ENCODE assay signal across 11 cellular contexts in genomic region chr14:45089813-45090212, GRCh38. TPM values are rescaled to one million over a fixed set of nuclear protein-coding genes. Genes with fewer than 3 reads are reported as not detected.
DNase-seq lines count a peak whose midpoint lies in the region; ATAC-seq lines count a peak whose summit lies in the region.
"Had no signal": no experiment of that assay in that cellular context is flagged by ENCODE, and none has a peak within 500 bp of the region (broad histone marks: within the 10 kb centered on the region; RNA-seq: fewer than 3 reads in every experiment).

No MANE protein-coding gene starts in this region.

- H3K4me1 Mint-ChIP-seq in activated T-helper 1 cell treated with anti-CD3 and anti-CD28 coated beads, Interleukin-12 subunit alpha, Interleukin-12 subunit beta, Interleukin-2, Interleukin-4 antibody, amounts not matched to agents 30 ng/mL and 10 ng/mL and 1 ng/mL, durations not matched to agents 14 hours and 24 hours and 36 hours (ENCODE audit: low read depth) = peaks cover 71% of the 10 kb centered on the region

- DNase-seq in activated naive CD4-positive, alpha-beta T cell treated with anti-CD3 and anti-CD28 coated beads, Interleukin-2, amount 50 U/mL, for 72 hours (ENCODE audit: low spot score in 2 of 2) = no peak
- DNase-seq in activated naive CD4-positive, alpha-beta T cell treated with Interleukin-2 at 50 U/mL for 16 hours = no peak
- DNase-seq in activated T-helper 1 cell treated with anti-CD3 and anti-CD28 coated beads, Interleukin-12 subunit alpha, Interleukin-12 subunit beta, Interleukin-2, Interleukin-4 antibody, amounts not matched to agents 30 ng/mL and 10 ng/mL and 1 ng/mL, durations not matched to agents 14 hours and 24 hours and 36 hours (ENCODE audit: low spot score) = no peak
- DNase-seq in stimulated activated naive CD8-positive, alpha-beta T cell treated with anti-CD3 and anti-CD28 coated beads, Interleukin-15, Interleukin-2, amounts not matched to agents 100 U/mL and 50 U/mL, for 24 hours = no peak
- no peak for DNase-seq in dedifferentiated amniotic fluid mesenchymal stem cell (ENCODE audit: extremely low spot score)
- no peak for DNase-seq in Ammon's horn (ENCODE audit: low spot score)
- DNase-seq: naive B cell, NCI-H2107 had no signal

- no peaks in the 10 kb centered on the region for H3K27me3 Mint-ChIP-seq in activated T-helper 1 cell treated with anti-CD3 and anti-CD28 coated beads, Interleukin-12 subunit alpha, Interleukin-12 subunit beta, Interleukin-2, Interleukin-4 antibody, amounts not matched to agents 30 ng/mL and 10 ng/mL and 1 ng/mL, durations not matched to agents 14 hours and 24 hours and 36 hours (ENCODE audit: insufficient read depth)
- H3K27me3 Mint-ChIP-seq: brain, naive B cell had no signal

- peak overlapping the region; percentile 39 to 96 for H3K27ac Mint-ChIP-seq in activated naive CD4-positive, alpha-beta T cell treated with anti-CD3 and anti-CD28 coated beads, Interleukin-2, amount 50 U/mL, for 72 hours
- H3K27ac Mint-ChIP-seq in activated T-helper 1 cell treated with anti-CD3 and anti-CD28 coated beads, Interleukin-12 subunit alpha, Interleukin-12 subunit beta, Interleukin-2, Interleukin-4 antibody, amounts not matched to agents 30 ng/mL and 10 ng/mL and 1 ng/mL, durations not matched to agents 14 hours and 24 hours and 36 hours = peak overlapping the region; percentile 38

- peaks cover 7 to 42% of the 10 kb centered on the region in 2 donors for H3K36me3 Mint-ChIP-seq in activated naive CD4-positive, alpha-beta T cell treated with anti-CD3 and anti-CD28 coated beads, Interleukin-2, amount 50 U/mL, for 72 hours
- peaks cover 24% of the 10 kb centered on the region for H3K36me3 Mint-ChIP-seq in activated T-helper 1 cell treated with anti-CD3 and anti-CD28 coated beads, Interleukin-12 subunit alpha, Interleukin-12 subunit beta, Interleukin-2, Interleukin-4 antibody, amounts not matched to agents 30 ng/mL and 10 ng/mL and 1 ng/mL, durations not matched to agents 14 hours and 24 hours and 36 hours (ENCODE audit: low read depth)
- H3K36me3 Mint-ChIP-seq: naive B cell had no signal

- H3K9me3 Mint-ChIP-seq in activated naive CD4-positive, alpha-beta T cell treated with anti-CD3 and anti-CD28 coated beads, Interleukin-2, amount 50 U/mL, for 72 hours = no peaks in the 10 kb centered on the region
- H3K9me3 Mint-ChIP-seq in activated T-helper 1 cell treated with anti-CD3 and anti-CD28 coated beads, Interleukin-12 subunit alpha, Interleukin-12 subunit beta, Interleukin-2, Interleukin-4 antibody, amounts not matched to agents 30 ng/mL and 10 ng/mL and 1 ng/mL, durations not matched to agents 14 hours and 24 hours and 36 hours = no peaks in the 10 kb centered on the region
- H3K9me3 Mint-ChIP-seq: naive B cell had no signal

- ATAC-seq in activated naive CD4-positive, alpha-beta T cell treated with anti-CD3 and anti-CD28 coated beads, Interleukin-2, amount 50 U/mL, for 72 hours = peak; percentile 99 to 100
- ATAC-seq in HG02938 (IDR thresholded peaks at IDR 0.05; ENCODE audit: unreplicated experiment) (peak; percentile 69), HG03342 (IDR thresholded peaks at IDR 0.05; ENCODE audit: unreplicated experiment) (no peak)
- peak; percentile 98 for ATAC-seq in stimulated activated naive CD8-positive, alpha-beta T cell treated with anti-CD3 and anti-CD28 coated beads, Interleukin-15, Interleukin-2, amounts not matched to agents 100 U/mL and 50 U/mL, for 24 hours

- intact Hi-C loops in activated T-helper 1 cell treated with anti-CD3 and anti-CD28 coated beads, Interleukin-12 subunit alpha, Interleukin-12 subunit beta, Interleukin-2, Interleukin-4 antibody, amounts not matched to agents 30 ng/mL and 10 ng/mL and 1 ng/mL, durations not matched to agents 14 hours and 24 hours and 36 hours (cut with micrococcal nuclease) = loop anchor here (1.0 kb wide), 4 partner anchors 24 to 156 kb away; partner anchors contain the start of genes FKBP3 and KLHL28

- peak overlapping the region; percentile 6 for H3K4me3 Mint-ChIP-seq in activated T-helper 1 cell treated with anti-CD3 and anti-CD28 coated beads, Interleukin-12 subunit alpha, Interleukin-12 subunit beta, Interleukin-2, Interleukin-4 antibody, amounts not matched to agents 30 ng/mL and 10 ng/mL and 1 ng/mL, durations not matched to agents 14 hours and 24 hours and 36 hours

RNA-seq across cellular contexts. Expression of gene PRPF39, which starts 5.9 kb away (rescaled TPM):
- total RNA-seq in activated naive CD4-positive, alpha-beta T cell treated with anti-CD3 and anti-CD28 coated beads, Interleukin-2, amount 50 U/mL, for 72 hours = 10 to 100 TPM; 50.2 to 63.5 TPM
- 51.2 and 55.7 TPM in 2 replicates for total RNA-seq in activated T-helper 1 cell treated with anti-CD3 and anti-CD28 coated beads, Interleukin-12 subunit alpha, Interleukin-12 subunit beta, Interleukin-2, Interleukin-4 antibody, amounts not matched to agents 30 ng/mL and 10 ng/mL and 1 ng/mL, durations not matched to agents 14 hours and 24 hours and 36 hours

RNA-seq across cellular contexts. Expression of gene FKBP3, which starts 44.5 kb away (rescaled TPM):
- 10 to 100 TPM; 57.5 to 76.9 TPM for total RNA-seq in activated naive CD4-positive, alpha-beta T cell treated with anti-CD3 and anti-CD28 coated beads, Interleukin-2, amount 50 U/mL, for 72 hours
- 58.0 and 59.3 TPM in 2 replicates for total RNA-seq in activated T-helper 1 cell treated with anti-CD3 and anti-CD28 coated beads, Interleukin-12 subunit alpha, Interleukin-12 subunit beta, Interleukin-2, Interleukin-4 antibody, amounts not matched to agents 30 ng/mL and 10 ng/mL and 1 ng/mL, durations not matched to agents 14 hours and 24 hours and 36 hours

RNA-seq across cellular contexts. Expression of gene FANCM, which starts 45.9 kb away (rescaled TPM):
- total RNA-seq in activated naive CD4-positive, alpha-beta T cell treated with anti-CD3 and anti-CD28 coated beads, Interleukin-2, amount 50 U/mL, for 72 hours = 10 to 100 TPM; 17.5 to 24.8 TPM
- 15.8 and 18.3 TPM in 2 replicates for total RNA-seq in activated T-helper 1 cell treated with anti-CD3 and anti-CD28 coated beads, Interleukin-12 subunit alpha, Interleukin-12 subunit beta, Interleukin-2, Interleukin-4 antibody, amounts not matched to agents 30 ng/mL and 10 ng/mL and 1 ng/mL, durations not matched to agents 14 hours and 24 hours and 36 hours
